Comparison of ENCODE assay signal across 8 cellular contexts in the genomic region with DNA sequence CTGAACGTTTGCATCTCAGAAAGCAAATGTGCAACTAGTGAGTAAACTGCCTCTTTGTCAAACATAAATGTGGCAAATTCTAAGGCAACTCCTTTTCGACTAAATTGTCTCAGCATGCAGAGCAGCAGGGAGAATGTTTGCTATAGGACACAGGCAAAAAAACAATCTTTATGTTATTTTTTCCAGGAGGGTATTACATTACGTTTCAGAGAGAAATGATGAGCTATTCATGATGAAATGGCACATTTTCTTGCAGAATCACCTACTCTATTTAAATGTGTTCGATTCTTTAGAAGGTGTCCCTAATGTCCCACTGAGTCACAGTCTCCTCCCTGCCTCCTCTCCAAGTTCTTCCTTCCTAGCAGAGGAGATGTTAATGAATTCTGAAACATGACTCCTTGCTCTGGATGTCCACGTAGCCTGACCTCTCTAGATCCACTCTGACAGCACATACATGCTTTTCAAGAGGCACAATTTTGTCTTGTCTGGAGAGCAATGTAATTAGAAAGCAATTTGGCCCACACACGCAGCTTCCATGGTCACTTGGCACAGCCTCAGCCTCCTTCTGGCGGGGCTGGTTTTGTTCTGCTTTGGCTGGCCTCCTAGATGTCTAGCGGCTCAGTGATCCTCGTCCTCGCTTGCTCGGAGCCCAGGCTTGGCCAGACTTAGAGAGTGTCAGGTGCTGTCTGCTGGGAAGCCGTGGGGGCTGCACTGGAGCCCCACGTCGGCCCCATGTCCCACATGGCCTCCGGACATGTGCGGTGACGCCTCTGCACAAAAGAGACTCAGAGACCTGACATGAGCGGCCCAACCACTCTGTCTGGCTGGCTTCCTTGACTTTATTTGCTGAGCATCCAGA.
DNase-seq lines count a peak whose midpoint lies in the region; ATAC-seq and TF ChIP-seq lines count a peak whose summit lies in the region.

No MANE protein-coding gene starts in this region.

- H3K27me3 ChIP-seq in adipocyte (replicated peaks; ENCODE audit: control insufficient read depth, insufficient read depth, low read length) (no peaks in the 10 kb centered on the region), subcutaneous abdominal adipose tissue (ENCODE audit: control insufficient read depth in 5 of 5, insufficient read depth in 4 of 5, low read length in 5 of 5) (no peaks in the 10 kb centered on the region)

- no peak overlapping the region for H3K4me3 ChIP-seq in HEK293 (ENCODE audit: low read depth, low read length)
- peak overlapping the region; percentile 46 for H3K4me3 ChIP-seq in adipocyte (ENCODE audit: low read length)
- H3K4me3 ChIP-seq in subcutaneous abdominal adipose tissue (ENCODE audit: low read depth in 1 of 5, low read length in 5 of 5), result peak overlapping the region in 4 of 5 donors; percentile 4 to 20 (median 14)

- H3K36me3 ChIP-seq in HEK293 (ENCODE audit: control insufficient read depth in 2 of 2, insufficient read depth in 1 of 2, low read length in 2 of 2), result no peaks in the 10 kb centered on the region
- H3K36me3 ChIP-seq in adipocyte (ENCODE audit: control insufficient read depth, insufficient read depth, low read length, severe bottlenecking), result no peaks in the 10 kb centered on the region
- H3K36me3 ChIP-seq in subcutaneous abdominal adipose tissue (ENCODE audit: control insufficient read depth in 5 of 5, insufficient read depth in 5 of 5, low read length in 5 of 5), result no peaks in the 10 kb centered on the region

- CTCF ChIA-PET in HEK293 (lab: Yijun Ruan, JAX), result no interaction called here

- POLR2A ChIA-PET in HEK293 (lab: Yijun Ruan, JAX), result no interaction called here

- H3K9ac ChIP-seq in adipocyte (ENCODE audit: low read length), result peak overlapping the region; percentile 9
- H3K9ac ChIP-seq in subcutaneous abdominal adipose tissue (ENCODE audit: low read length in 5 of 5), result peak overlapping the region in 2 of 5 donors; percentile 9 to 15

- DNase-seq in adipocyte (ENCODE audit: low read depth), result peak; percentile 60
- peak in 40 of 51 donors; percentile 5 to 76 (median 42) for DNase-seq in hypothalamus (lab: John Stamatoyannopoulos, UW)
- DNase-seq in stimulated activated naive CD4-positive, alpha-beta T cell treated with Interleukin-2 at 50 U/mL for 16 hours (lab: John Stamatoyannopoulos, UW), result no peak
- no peak for DNase-seq in activated CD8-positive, alpha-beta memory T cell treated with anti-CD3 and anti-CD28 coated beads, Interleukin-2, amount 50 U/mL, for 4 hours
- no peak for DNase-seq in stimulated activated CD4-positive, alpha-beta T cell treated with anti-CD3 and anti-CD28 coated beads, Interleukin-2, amount 100 ng/mL, for 48 hours

- no peak for ATAC-seq in GM18870 (IDR thresholded peaks at IDR 0.05; ENCODE audit: unreplicated experiment)

- H3K27ac ChIP-seq in HEK293 (ENCODE audit: extremely low read depth, low read depth, low read length) (no peak overlapping the region), subcutaneous abdominal adipose tissue (ENCODE audit: low read depth, low read length) (peak overlapping the region; percentile 56)

- H3K9me3 ChIP-seq in HEK293 (ENCODE audit: control insufficient read depth, insufficient read depth, low read depth, low read length), result no peaks in the 10 kb centered on the region
- peaks cover 1% of the 10 kb centered on the region for H3K9me3 ChIP-seq in adipocyte (ENCODE audit: control insufficient read depth, low read length)
- peaks cover 0 to 3% (median 0%) of the 10 kb centered on the region in 5 donors for H3K9me3 ChIP-seq in subcutaneous abdominal adipose tissue (ENCODE audit: control insufficient read depth in 5 of 5, low read length in 5 of 5)

- H3K4me1 ChIP-seq in HEK293 (ENCODE audit: control insufficient read depth, insufficient read depth, low read length) (no peaks in the 10 kb centered on the region), adipocyte (ENCODE audit: control insufficient read depth, insufficient read depth, low read length) (peaks cover 17% of the 10 kb centered on the region), subcutaneous abdominal adipose tissue (ENCODE audit: control insufficient read depth in 5 of 5, insufficient read depth in 5 of 5, low read length in 5 of 5) (peaks cover 2 to 23% (median 11%) of the 10 kb centered on the region in 5 donors)

- TF ChIP-seq CTCF in HEK293 (tag by site-specific recombination; IDR thresholded peaks at IDR 0.05), result no peak

TF ChIP-seq in HEK293, 187 proteins besides CTCF, POLR2A, EP300 and RAD21 (continues in another document):
- TF ChIP-seq OVOL3 (tag by site-specific recombination; IDR thresholded peaks at IDR 0.05), result no peak
- no peak for TF ChIP-seq ZNF704 (tag by site-specific recombination; IDR thresholded peaks at IDR 0.05)
- no peak for TF ChIP-seq ZNF670 (tag by site-specific recombination; IDR thresholded peaks at IDR 0.05; ENCODE audit: low read depth)
- TF ChIP-seq ZNF335 (tag by site-specific recombination; conservative IDR thresholded peaks at IDR 0.05), result peak; percentile 46
- no peak for TF ChIP-seq KLF1 (tag by site-specific recombination; IDR thresholded peaks at IDR 0.05)
- TF ChIP-seq ZNF571 (tag by site-specific recombination; IDR thresholded peaks at IDR 0.05), result no peak
- no peak for TF ChIP-seq ZNF514 (tag by site-specific recombination; IDR thresholded peaks at IDR 0.05)
- TF ChIP-seq ZNF600 (tag by site-specific recombination; IDR thresholded peaks at IDR 0.05), result no peak
- peak; percentile 57 for TF ChIP-seq ZIC2 (tag by site-specific recombination; IDR thresholded peaks at IDR 0.05)
- TF ChIP-seq ZNF677 (tag by site-specific recombination; IDR thresholded peaks at IDR 0.05), result no peak
- TF ChIP-seq, protein P1, sequence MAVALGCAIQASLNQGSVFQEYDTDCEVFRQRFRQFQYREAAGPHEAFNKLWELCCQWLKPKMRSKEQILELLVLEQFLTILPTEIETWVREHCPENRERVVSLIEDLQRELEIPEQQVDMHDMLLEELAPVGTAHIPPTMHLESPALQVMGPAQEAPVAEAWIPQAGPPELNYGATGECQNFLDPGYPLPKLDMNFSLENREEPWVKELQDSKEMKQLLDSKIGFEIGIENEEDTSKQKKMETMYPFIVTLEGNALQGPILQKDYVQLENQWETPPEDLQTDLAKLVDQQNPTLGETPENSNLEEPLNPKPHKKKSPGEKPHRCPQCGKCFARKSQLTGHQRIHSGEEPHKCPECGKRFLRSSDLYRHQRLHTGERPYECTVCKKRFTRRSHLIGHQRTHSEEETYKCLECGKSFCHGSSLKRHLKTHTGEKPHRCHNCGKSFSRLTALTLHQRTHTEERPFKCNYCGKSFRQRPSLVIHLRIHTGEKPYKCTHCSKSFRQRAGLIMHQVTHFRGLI (tag by site-specific recombination; IDR thresholded peaks at IDR 0.05), result peak; percentile 65; the same call in 1 of the 2 replicates
- TF ChIP-seq, protein P2, sequence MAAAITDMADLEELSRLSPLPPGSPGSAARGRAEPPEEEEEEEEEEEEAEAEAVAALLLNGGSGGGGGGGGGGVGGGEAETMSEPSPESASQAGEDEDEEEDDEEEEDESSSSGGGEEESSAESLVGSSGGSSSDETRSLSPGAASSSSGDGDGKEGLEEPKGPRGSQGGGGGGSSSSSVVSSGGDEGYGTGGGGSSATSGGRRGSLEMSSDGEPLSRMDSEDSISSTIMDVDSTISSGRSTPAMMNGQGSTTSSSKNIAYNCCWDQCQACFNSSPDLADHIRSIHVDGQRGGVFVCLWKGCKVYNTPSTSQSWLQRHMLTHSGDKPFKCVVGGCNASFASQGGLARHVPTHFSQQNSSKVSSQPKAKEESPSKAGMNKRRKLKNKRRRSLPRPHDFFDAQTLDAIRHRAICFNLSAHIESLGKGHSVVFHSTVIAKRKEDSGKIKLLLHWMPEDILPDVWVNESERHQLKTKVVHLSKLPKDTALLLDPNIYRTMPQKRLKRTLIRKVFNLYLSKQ (tag by site-specific recombination; IDR thresholded peaks at IDR 0.05; ENCODE audit: borderline replicate concordance), result no peak
- TF ChIP-seq, protein P3, sequence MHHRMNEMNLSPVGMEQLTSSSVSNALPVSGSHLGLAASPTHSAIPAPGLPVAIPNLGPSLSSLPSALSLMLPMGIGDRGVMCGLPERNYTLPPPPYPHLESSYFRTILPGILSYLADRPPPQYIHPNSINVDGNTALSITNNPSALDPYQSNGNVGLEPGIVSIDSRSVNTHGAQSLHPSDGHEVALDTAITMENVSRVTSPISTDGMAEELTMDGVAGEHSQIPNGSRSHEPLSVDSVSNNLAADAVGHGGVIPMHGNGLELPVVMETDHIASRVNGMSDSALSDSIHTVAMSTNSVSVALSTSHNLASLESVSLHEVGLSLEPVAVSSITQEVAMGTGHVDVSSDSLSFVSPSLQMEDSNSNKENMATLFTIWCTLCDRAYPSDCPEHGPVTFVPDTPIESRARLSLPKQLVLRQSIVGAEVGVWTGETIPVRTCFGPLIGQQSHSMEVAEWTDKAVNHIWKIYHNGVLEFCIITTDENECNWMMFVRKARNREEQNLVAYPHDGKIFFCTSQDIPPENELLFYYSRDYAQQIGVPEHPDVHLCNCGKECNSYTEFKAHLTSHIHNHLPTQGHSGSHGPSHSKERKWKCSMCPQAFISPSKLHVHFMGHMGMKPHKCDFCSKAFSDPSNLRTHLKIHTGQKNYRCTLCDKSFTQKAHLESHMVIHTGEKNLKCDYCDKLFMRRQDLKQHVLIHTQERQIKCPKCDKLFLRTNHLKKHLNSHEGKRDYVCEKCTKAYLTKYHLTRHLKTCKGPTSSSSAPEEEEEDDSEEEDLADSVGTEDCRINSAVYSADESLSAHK (tag by site-specific recombination; IDR thresholded peaks at IDR 0.05), result no peak
- TF ChIP-seq ZNF366 (tag by site-specific recombination; conservative IDR thresholded peaks at IDR 0.05), result no peak

Comparison
In these comparisons a context has a peak if more than half of its experiments do, and no peak if none do; other contexts are left out.
1. DNase-seq: peak in adipocyte (single experiment) and hypothalamus (40 of 51); none in stimulated activated naive CD4-positive, alpha-beta T cell treated with Interleukin-2 at 50 U/mL for 16 hours (single experiment), activated CD8-positive, alpha-beta memory T cell treated with anti-CD3 and anti-CD28 coated beads, Interleukin-2, amount 50 U/mL, for 4 hours (single experiment) and stimulated activated CD4-positive, alpha-beta T cell treated with anti-CD3 and anti-CD28 coated beads, Interleukin-2, amount 100 ng/mL, for 48 hours (0 of 2).